In genomic region chr15:78384651-78385050, GRCh38 we compare ENCODE assay signal across 22 cellular contexts. TPM values are rescaled to one million over a fixed set of nuclear protein-coding genes. Genes with fewer than 3 reads are reported as not detected.
DNase-seq lines count a peak whose midpoint lies in the region; ATAC-seq and TF ChIP-seq lines count a peak whose summit lies in the region.
"Had no signal": no experiment of that assay in that cellular context is flagged by ENCODE, and none has a peak within 500 bp of the region (broad histone marks: within the 10 kb centered on the region; RNA-seq: fewer than 3 reads in every experiment).

No MANE protein-coding gene starts in this region.

- no peak overlapping the region for H3K27ac Mint-ChIP-seq in chondrocyte (ENCODE audit: unreplicated experiment)
- peak overlapping the region in 2 of 3 experiments; percentile 2 to 9 for H3K27ac Mint-ChIP-seq in nephron
- H3K27ac Mint-ChIP-seq: CD14-positive monocyte; CD4-positive, alpha-beta T cell; CD8-positive, alpha-beta memory T cell had no signal

- H3K9me3 Mint-ChIP-seq in chondrocyte (ENCODE audit: low read depth): peaks cover 5% of the 10 kb centered on the region
- H3K9me3 Mint-ChIP-seq in nephron: peaks cover 2% of the 10 kb centered on the region
- H3K9me3 Mint-ChIP-seq: CD4-positive, alpha-beta T cell; CD8-positive, alpha-beta memory T cell had no signal

- WGBS in spleen, 5 donors: 89 to 93% (median 91%) methylated on average over 7 of the region's 7 CpGs

- H3K4me1 Mint-ChIP-seq in chondrocyte (ENCODE audit: low read depth) (peaks cover 6% of the 10 kb centered on the region), nephron (peaks cover 38% of the 10 kb centered on the region)
- H3K4me1 Mint-ChIP-seq: CD14-positive monocyte; CD8-positive, alpha-beta memory T cell had no signal

- H3K4me3 Mint-ChIP-seq in chondrocyte (ENCODE audit: unreplicated experiment) (no peak overlapping the region), nephron (no peak overlapping the region)
- H3K4me3 Mint-ChIP-seq: CD14-positive monocyte; CD4-positive, alpha-beta T cell; CD8-positive, alpha-beta memory T cell had no signal

- DNase-seq in chondrocyte (ENCODE audit: low spot score): peak; percentile 40
- DNase-seq in spleen: peak; percentile 25
- DNase-seq in stimulated activated CD4-positive, alpha-beta T cell treated with anti-CD3 and anti-CD28 coated beads, Interleukin-4, amount 100 ng/mL, for 24 hours: no peak
- DNase-seq in NCI-H524 treated with DMSO at 0.1 percent for 48 hours (lab: John Stamatoyannopoulos, UW): no peak
- DNase-seq: AML-193; BE2C; CD4-positive, alpha-beta T cell; CD8-positive, alpha-beta memory T cell; DMS 273 treated with DMSO at 0.1 percent for 48 hours; EL; GDM1; GM23248; H7; HCEC 1CT had no signal

- intact Hi-C loops in spleen (cut with DNase I; ENCODE audit: low total_unique reads): no loop called here

- H3K9me3 ChIP-seq in spleen: no peaks in the 10 kb centered on the region
- H3K9me3 ChIP-seq: BE2C; BLaER1 treated with 17β-estradiol and CSF1 and Interleukin-3, amounts not matched to agents 10 nM and 100 nM had no signal

- H3K36me3 Mint-ChIP-seq in chondrocyte (ENCODE audit: low read depth) (peaks cover 1% of the 10 kb centered on the region), nephron (ENCODE audit: low read depth) (no peaks in the 10 kb centered on the region)
- H3K36me3 Mint-ChIP-seq: CD14-positive monocyte; CD8-positive, alpha-beta memory T cell had no signal

- no peaks in the 10 kb centered on the region for H3K36me3 ChIP-seq in spleen
- H3K36me3 ChIP-seq: BE2C; BLaER1 treated with 17β-estradiol and CSF1 and Interleukin-3, amounts not matched to agents 10 nM and 100 nM had no signal

- TF ChIP-seq POLR2A in spleen (IDR thresholded peaks at IDR 0.05): no peak

- ATAC-seq in GM21737 (IDR thresholded peaks at IDR 0.05; ENCODE audit: unreplicated experiment): no peak
- no peak for ATAC-seq in GM19463 (IDR thresholded peaks at IDR 0.05; ENCODE audit: unreplicated experiment)
- ATAC-seq: GM12878 had no signal

- no peaks in the 10 kb centered on the region for H3K4me1 ChIP-seq in spleen
- H3K4me1 ChIP-seq: BLaER1 treated with 17β-estradiol and CSF1 and Interleukin-3, amounts not matched to agents 10 nM and 100 nM had no signal

- H3K27me3 Mint-ChIP-seq in chondrocyte (ENCODE audit: low read depth): peaks cover 42% of the 10 kb centered on the region
- peaks cover 18% of the 10 kb centered on the region for H3K27me3 Mint-ChIP-seq in nephron (ENCODE audit: low read depth)

- H3K4me3 ChIP-seq in spleen: no peak overlapping the region
- H3K4me3 ChIP-seq: BLaER1 treated with 17β-estradiol and CSF1 and Interleukin-3, amounts not matched to agents 10 nM and 100 nM; GM12878; GM23248 had no signal

- TF ChIP-seq CTCF in chondrocyte (IDR thresholded peaks at IDR 0.05) (no peak), nephron (IDR thresholded peaks at IDR 0.05; ENCODE audit: unreplicated experiment in 3 of 3) (no peak), spleen (IDR thresholded peaks at IDR 0.05 in 8 of 11, conservative IDR thresholded peaks at IDR 0.05 in 3 of 11) (no peak)

- no peak overlapping the region for H3K27ac ChIP-seq in spleen
- H3K27ac ChIP-seq: BLaER1 treated with 17β-estradiol and CSF1 and Interleukin-3, amounts not matched to agents 10 nM and 100 nM; GM23248 had no signal

- H3K27me3 ChIP-seq in spleen (replicated peaks in 1 of 7): peaks cover 0 to 31% (median 0%) of the 10 kb centered on the region in 7 donors
- H3K27me3 ChIP-seq: BE2C; BLaER1 treated with 17β-estradiol and CSF1 and Interleukin-3, amounts not matched to agents 10 nM and 100 nM had no signal

RNA-seq across cellular contexts. Expression of gene CRABP1, which starts 44.5 kb away (rescaled TPM):
- total RNA-seq in chondrocyte: not detected in 3 replicates
- total RNA-seq in spleen: 100 to 1,000 TPM in 1 of 7 donors, 10 to 100 TPM in 6; 18.7 to 159 (median 30.8) TPM
- polyA plus RNA-seq in spleen: 10 to 100 TPM in 1 of 3 donors, 1 to 10 TPM in 2; 3.5 to 29.1 (median 6.3) TPM
- total RNA-seq: A172; CD4-positive, alpha-beta T cell; CD8-positive, alpha-beta memory T cell; GM23248 had no signal
- polyA plus RNA-seq: AG04450; CD14-positive monocyte; CD8-positive, alpha-beta memory T cell; GM23248 had no signal

RNA-seq across cellular contexts. Expression of gene IREB2, which starts 53.4 kb away (rescaled TPM):
- total RNA-seq in chondrocyte (54.0 to 56.1 TPM (median 54.3 TPM) in 3 replicates), spleen (10 to 100 TPM; 49.9 to 92.6 (median 71.9) TPM)
- polyA plus RNA-seq in spleen: 10 to 100 TPM in 1 of 3 donors, 1 to 10 TPM in 2; 8.6 to 15.0 (median 9.6) TPM

Comparison
In these comparisons a context has a peak if more than half of its experiments do, and no peak if none do; other contexts are left out.
1. DNase-seq: peak in chondrocyte (single experiment) and spleen (single experiment); none in stimulated activated CD4-positive, alpha-beta T cell treated with anti-CD3 and anti-CD28 coated beads, Interleukin-4, amount 100 ng/mL, for 24 hours (single experiment) and NCI-H524 treated with DMSO at 0.1 percent for 48 hours (single experiment).
2. RNA of gene CRABP1, which starts 44.5 kb away (total RNA-seq): 18.7 to 159 TPM in spleen; not detected in chondrocyte; every median in the first group is over 10 times any median in the second.